ENCODE assay signal across 18 cellular contexts in the genomic region with DNA sequence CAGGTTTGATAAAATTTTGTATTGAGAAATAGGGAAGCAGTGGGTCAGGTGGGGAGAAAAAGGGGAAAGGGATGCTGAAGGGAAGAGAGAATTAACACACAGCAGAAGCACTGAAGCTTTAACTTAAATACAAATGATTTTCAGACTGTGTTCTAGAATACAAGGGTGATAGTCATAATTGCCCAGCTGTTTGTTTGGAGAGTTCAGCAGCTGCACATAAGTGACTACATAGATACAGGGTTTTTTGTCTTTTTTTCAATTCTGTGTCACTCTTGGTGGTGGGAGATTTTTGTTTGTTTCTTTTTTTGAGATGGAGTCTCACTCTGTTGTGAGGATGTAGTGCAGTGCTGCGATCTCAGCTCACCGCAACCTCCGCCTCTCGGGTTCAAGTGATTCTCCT.
"Had no signal": no experiment of that assay in that cellular context is flagged by ENCODE, and none has a peak within 500 bp of the region (broad histone marks: within the 10 kb centered on the region; RNA-seq: fewer than 3 reads in every experiment).

No MANE protein-coding gene starts in this region.

- ATAC-seq: heart right ventricle; left colon; left ventricle myocardium superior; mucosa of descending colon; natural killer cell treated with Interleukin-12 subunit alpha and Interleukin-12 subunit beta and Interleukin-15 and Interleukin-18, amount 100 ng/mL, for 72 hours; psoas muscle; sciatic nerve; stimulated activated naive B cell treated with anti-CD40 and anti-IgM and Interleukin-4, amounts not matched to agents 10 μg/mL and 1 μg/mL and 100 μg/mL, for 72 hours; stimulated activated naive CD8-positive, alpha-beta T cell treated with anti-CD3 and anti-CD28 coated beads, Interleukin-15, amount 100 ng/mL, for 72 hours had no signal

- H3K27ac ChIP-seq: cardiac muscle cell, coronary artery, heart right ventricle, parathyroid adenoma, psoas muscle, spleen, thyroid gland had no signal

- DNase-seq: effector CD8-positive, alpha-beta T cell; heart right ventricle; left colon; left ventricle myocardium superior; mucosa of descending colon; psoas muscle; spleen; stimulated activated CD4-positive, alpha-beta T cell treated with anti-CD3 and anti-CD28 coated beads, Interleukin-15, amount 100 ng/mL, for 24 hours; stimulated activated CD4-positive, alpha-beta T cell treated with anti-CD3 and anti-CD28 coated beads, Interleukin-1b, Interleukin-23, amount 100 ng/mL, for 48 hours; stimulated activated CD4-positive, alpha-beta T cell treated with anti-CD3 and anti-CD28 coated beads, Interleukin-4, amount 100 ng/mL, for 24 hours; stimulated activated naive B cell treated with anti-CD40 and anti-IgM and Interleukin-4, amounts not matched to agents 10 μg/mL and 1 μg/mL and 100 μg/mL, for 72 hours; stimulated activated naive CD8-positive, alpha-beta T cell treated with anti-CD3 and anti-CD28 coated beads, Interleukin-15, amount 100 ng/mL, for 72 hours; thyroid gland had no signal
